9 cellular contexts compared by ENCODE assay signal in the genomic region with DNA sequence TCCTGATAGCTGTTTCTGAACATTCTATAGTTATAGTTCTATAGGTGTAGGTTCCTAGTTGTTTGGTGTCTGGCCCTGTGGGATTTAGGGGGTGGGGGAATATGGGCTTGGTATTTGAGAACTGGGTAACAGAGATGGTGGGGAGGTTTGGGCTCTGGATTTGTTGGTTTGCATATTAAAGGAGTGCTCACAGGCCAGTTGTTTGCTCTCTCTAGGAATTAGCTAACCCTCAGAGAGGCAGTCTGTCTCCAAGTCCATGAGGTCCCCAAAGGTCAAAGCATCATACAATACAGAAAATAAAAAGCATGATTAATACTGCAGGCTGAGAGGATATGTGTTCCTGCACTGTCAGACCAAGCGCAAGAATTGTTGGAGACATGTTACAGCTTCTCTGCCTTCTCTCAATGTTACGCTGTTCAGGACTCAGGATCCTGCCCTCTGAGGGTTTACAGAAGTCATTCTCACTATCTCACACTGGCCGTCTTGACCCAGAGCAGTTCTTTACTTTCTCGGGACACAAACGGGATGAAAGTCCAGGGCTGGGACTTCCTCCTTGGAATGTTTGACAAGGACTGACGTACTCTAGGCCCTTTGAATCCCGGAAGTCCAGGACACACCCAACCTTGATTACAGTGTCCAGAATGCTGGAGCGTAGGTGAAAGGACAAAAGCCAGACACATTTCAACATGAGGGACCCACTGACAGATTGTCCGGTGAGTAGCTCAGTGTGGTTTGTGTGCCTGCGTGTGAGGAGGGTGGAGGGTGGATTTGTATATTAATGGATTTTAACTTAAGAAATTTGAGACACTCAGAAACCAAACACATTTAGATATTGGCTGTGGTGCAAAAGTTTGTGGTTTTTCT. TPM values are rescaled to one million over a fixed set of nuclear protein-coding genes. Genes with fewer than 3 reads are reported as not detected.
A peak's percentile ranks its signal among the peaks of the same experiment; 100 is the strongest.
DNase-seq lines count a peak whose midpoint lies in the region; ATAC-seq and TF ChIP-seq lines count a peak whose summit lies in the region.
"Had no signal": no experiment of that assay in that cellular context is flagged by ENCODE, and none has a peak within 500 bp of the region (broad histone marks: within the 10 kb centered on the region; RNA-seq: fewer than 3 reads in every experiment).

A gene with protein sequence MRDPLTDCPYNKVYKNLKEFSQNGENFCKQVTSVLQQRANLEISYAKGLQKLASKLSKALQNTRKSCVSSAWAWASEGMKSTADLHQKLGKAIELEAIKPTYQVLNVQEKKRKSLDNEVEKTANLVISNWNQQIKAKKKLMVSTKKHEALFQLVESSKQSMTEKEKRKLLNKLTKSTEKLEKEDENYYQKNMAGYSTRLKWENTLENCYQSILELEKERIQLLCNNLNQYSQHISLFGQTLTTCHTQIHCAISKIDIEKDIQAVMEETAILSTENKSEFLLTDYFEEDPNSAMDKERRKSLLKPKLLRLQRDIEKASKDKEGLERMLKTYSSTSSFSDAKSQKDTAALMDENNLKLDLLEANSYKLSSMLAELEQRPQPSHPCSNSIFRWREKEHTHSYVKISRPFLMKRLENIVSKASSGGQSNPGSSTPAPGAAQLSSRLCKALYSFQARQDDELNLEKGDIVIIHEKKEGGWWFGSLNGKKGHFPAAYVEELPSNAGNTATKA (plus strand): TSS at position 677 of the 864 bp plus-strand sequence. CDS start 10 bp downstream, at position 687.

- no peak within 1 kb of the TSS for H2AK5ac ChIP-seq in IMR-90 (ENCODE audit: low read depth, low read length)

- H3K27ac ChIP-seq in IMR-90 (ENCODE audit: insufficient read depth, low read length) (no peak within 1 kb of the TSS; the same call in 1 of the 2 replicates), colonic mucosa (peak within 1 kb of the TSS; percentile 76), subcutaneous abdominal adipose tissue (ENCODE audit: low read depth, low read length) (peak within 1 kb of the TSS; percentile 63)

- H2AFZ ChIP-seq in IMR-90 (replicated peaks; ENCODE audit: low read length, poor library complexity) = peak within 1 kb of the TSS; percentile 75

- no peaks in the 10 kb centered on the region for H3K79me1 ChIP-seq in IMR-90 (ENCODE audit: low read depth in 1 of 2, low read length in 2 of 2)

- no peak for TF ChIP-seq POLR2A in IMR-90 (IDR thresholded peaks at IDR 0.05; ENCODE audit: low read depth, low read length)

- H3K23ac ChIP-seq in IMR-90 (ENCODE audit: low read depth, low read length) = no peak within 1 kb of the TSS

- H2BK20ac ChIP-seq in IMR-90 (ENCODE audit: low read depth, low read length) = no peak within 1 kb of the TSS

- H3K14ac ChIP-seq in IMR-90 (replicated peaks; ENCODE audit: low read depth, low read length) = no peak within 1 kb of the TSS

- TF ChIP-seq CTCF in IMR-90 (conservative IDR thresholded peaks at IDR 0.05; ENCODE audit: low read depth, low read length) (no peak), colonic mucosa (IDR thresholded peaks at IDR 0.05) (no peak)

- H3K18ac ChIP-seq in IMR-90 (ENCODE audit: low read depth, low read length) = peak within 1 kb of the TSS; percentile 7; the same call in 1 of the 2 replicates

- dilution Hi-C loops in IMR-90 (cut with HindIII; ENCODE audit: low sequenced_read_pairs, unreplicated experiment) = no loop called here

- DNase-seq in IMR-90 = peak; percentile 48
- peak; percentile 93 for DNase-seq in colonic mucosa
- no peak for DNase-seq in left lobe of liver (ENCODE audit: low spot score)

- H3K27me3 ChIP-seq in IMR-90 (ENCODE audit: control insufficient read depth, insufficient read depth, low read length) (no peaks in the 10 kb centered on the region; the same call in 1 of the 2 replicates), colonic mucosa (no peaks in the 10 kb centered on the region), subcutaneous abdominal adipose tissue (ENCODE audit: control insufficient read depth in 5 of 5, insufficient read depth in 4 of 5, low read length in 5 of 5) (no peaks in the 10 kb centered on the region)

- in situ Hi-C loops in IMR-90 (cut with MboI; ENCODE audit: low sequenced_read_pairs) = no loop called here

- H3K36me3 ChIP-seq in IMR-90 (ENCODE audit: control insufficient read depth, insufficient read depth, low read length) (no peaks in the 10 kb centered on the region), colonic mucosa (no peaks in the 10 kb centered on the region), subcutaneous abdominal adipose tissue (ENCODE audit: control insufficient read depth in 5 of 5, insufficient read depth in 5 of 5, low read length in 5 of 5) (peaks cover 0 to 2% (median 0%) of the 10 kb centered on the region in 5 donors)

- no peak within 1 kb of the TSS for H4K91ac ChIP-seq in IMR-90 (ENCODE audit: insufficient read depth, low read depth, low read length)

- no peak within 1 kb of the TSS for H3K4me3 ChIP-seq in IMR-90 (ENCODE audit: insufficient read depth, low read depth, low read length)
- peak within 1 kb of the TSS; percentile 14 for H3K4me3 ChIP-seq in colonic mucosa
- H3K4me3 ChIP-seq in subcutaneous abdominal adipose tissue (ENCODE audit: low read depth in 1 of 5, low read length in 5 of 5) = peak within 1 kb of the TSS; percentile 8 to 77 (median 70)

- H3K9me3 ChIP-seq in IMR-90 (ENCODE audit: control insufficient read depth, insufficient read depth, low read length) = no peaks in the 10 kb centered on the region
- no peaks in the 10 kb centered on the region for H3K9me3 ChIP-seq in colonic mucosa
- H3K9me3 ChIP-seq in subcutaneous abdominal adipose tissue (ENCODE audit: control insufficient read depth in 5 of 5, low read length in 5 of 5) = no peaks in the 10 kb centered on the region

- CTCF ChIA-PET in IMR-90 (lab: Yijun Ruan, JAX) = interaction anchor here (0.6 kb wide), 1 partner anchor 144 kb away, joined by 3 read pairs; no protein-coding TSS in a partner anchor

- H3K4me1 ChIP-seq in IMR-90 (ENCODE audit: control insufficient read depth, insufficient read depth, low read length) (peaks cover 5% of the 10 kb centered on the region; the same call in 1 of the 2 replicates), colonic mucosa (peaks cover 17% of the 10 kb centered on the region), subcutaneous abdominal adipose tissue (ENCODE audit: control insufficient read depth in 5 of 5, insufficient read depth in 5 of 5, low read length in 5 of 5) (peaks cover 0 to 60% (median 14%) of the 10 kb centered on the region in 5 donors)

- ATAC-seq in IMR-90 (ENCODE audit: low read depth) (peak; percentile 70), left lobe of liver (peak; percentile 69), HG02610 (IDR thresholded peaks at IDR 0.05; ENCODE audit: unreplicated experiment) (no peak), HG02623 (IDR thresholded peaks at IDR 0.05; ENCODE audit: unreplicated experiment) (no peak), HG03196 (IDR thresholded peaks at IDR 0.05; ENCODE audit: unreplicated experiment) (no peak), HG03135 (IDR thresholded peaks at IDR 0.05; ENCODE audit: unreplicated experiment) (no peak)

- H2BK15ac ChIP-seq in IMR-90 (ENCODE audit: low read depth, low read length) = no peak within 1 kb of the TSS

- intact Hi-C loops in IMR-90 (cut with micrococcal nuclease) (no loop called here), colonic mucosa (cut with DNase I) (no loop called here)

- no peak within 1 kb of the TSS for H2BK120ac ChIP-seq in IMR-90 (ENCODE audit: low read depth, low read length)

- H4K5ac ChIP-seq in IMR-90 (ENCODE audit: low read depth, low read length) = no peak within 1 kb of the TSS; the same call in 1 of the 2 replicates

- H3K9me1 ChIP-seq in IMR-90 (ENCODE audit: insufficient read depth, low read length) = no peaks in the 10 kb centered on the region

- H3K9ac ChIP-seq in IMR-90 (ENCODE audit: low read depth, low read length) (no peak within 1 kb of the TSS), colonic mucosa (ENCODE audit: low read depth in 2 of 2, low read length in 2 of 2) (peak within 1 kb of the TSS; percentile 50 to 65), subcutaneous abdominal adipose tissue (ENCODE audit: low read length in 5 of 5) (peak within 1 kb of the TSS in 3 of 5 donors; percentile 8 to 74 (median 20))

- H3K56ac ChIP-seq in IMR-90 (ENCODE audit: extremely low read depth, insufficient read depth, low read length) = no peak within 1 kb of the TSS

- H4K8ac ChIP-seq in IMR-90 (ENCODE audit: low read depth in 2 of 2, low read length in 2 of 2) = 0 out of 4 replicates have a peak within 1 kb of the TSS, but pooled peaks of 1 of the 2 experiments have one; percentile 4

- no peak for TF ChIP-seq RAD21 in IMR-90 (IDR thresholded peaks at IDR 0.05; ENCODE audit: low read length)

- H3K4ac ChIP-seq in IMR-90 (ENCODE audit: low read depth, low read length) = no peak within 1 kb of the TSS; the same call in 1 of the 2 replicates

- no peaks in the 10 kb centered on the region for H4K20me1 ChIP-seq in IMR-90 (ENCODE audit: insufficient read depth, low read length)

- WGBS in IMR-90 (ENCODE audit: extremely low coverage in 2 of 2, insufficient read length in 1 of 2), 2 experiments = 100% methylated on average over 1 of the region's 10 CpGs; no CpG with 5 or more reads in 1 of the 2 experiments

- peak within 1 kb of the TSS; percentile 66 for H3K4me2 ChIP-seq in IMR-90 (ENCODE audit: low read depth, low read length)

- POLR2A ChIA-PET in IMR-90 (lab: Charles Lee; ENCODE audit: unreplicated experiment) = no interaction called here

- no peak within 1 kb of the TSS for H2AK9ac ChIP-seq in IMR-90 (replicated peaks; ENCODE audit: low read depth, low read length, poor library complexity)

- H2BK5ac ChIP-seq in IMR-90 (ENCODE audit: low read depth, low read length, poor library complexity, severe bottlenecking) = no peak within 1 kb of the TSS

- no TSS peak for BruUV-seq in IMR-90 (replicated peaks; lab: Mats Ljungman, UMichigan)

TF ChIP-seq in IMR-90, 13 proteins besides CTCF, POLR2A, EP300 and RAD21 (continues in another document):
- TF ChIP-seq RFX5 (IDR thresholded peaks at IDR 0.05; ENCODE audit: low read depth, low read length) (no peak), NFE2L2 (IDR thresholded peaks at IDR 0.05; ENCODE audit: low read depth, low read length) (no peak), MAZ (IDR thresholded peaks at IDR 0.05; ENCODE audit: borderline replicate concordance, low read depth, low read length) (no peak), CEBPB (IDR thresholded peaks at IDR 0.05; ENCODE audit: low read depth, low read length) (no peak), CHD1 (IDR thresholded peaks at IDR 0.05; ENCODE audit: low read depth, low read length) (no peak), USF2 (IDR thresholded peaks at IDR 0.05; ENCODE audit: low read depth, low read length) (no peak), SMC3 (IDR thresholded peaks at IDR 0.05; ENCODE audit: low read depth, low read length) (no peak)

RNA-seq across cellular contexts. Expression of the gene that starts here (rescaled TPM):
- total RNA-seq in IMR-90 (2012; rRNA removed) = under 0.01 and 0.18 TPM in 2 replicates
- polyA plus RNA-seq in IMR-90 (2012; rRNA removed) = 0.15 TPM in 1 of 2 replicates, not detected in the other
- polyA plus RNA-seq in IMR-90 (2012; cell fraction: cytosol; rRNA removed) = not detected in 2 replicates
- 0.07 TPM in 1 of 2 replicates, not detected in the other for polyA plus RNA-seq in IMR-90 (2012; cell fraction: nucleus; rRNA removed; ENCODE audit: low replicate concordance)
- total RNA-seq in colonic mucosa = 10 to 100 TPM; 29.0 to 37.2 TPM
- total RNA-seq in left lobe of liver = 3.5 TPM
- polyA plus RNA-seq: neural cell had no signal

Comparison
In these comparisons a context has a peak if more than half of its experiments do, and no peak if none do; other contexts are left out.
1. Peak in DNase-seq, ATAC-seq and H3K4me2 ChIP-seq in IMR-90; RNA of the gene not detected or under 1 TPM.